ENCODE assay signal across 10 cellular contexts in genomic region chr14:69673099-69673498, GRCh38.
DNase-seq lines count a peak whose midpoint lies in the region; ATAC-seq and TF ChIP-seq lines count a peak whose summit lies in the region.
"Had no signal": no experiment of that assay in that cellular context is flagged by ENCODE, and none has a peak within 500 bp of the region (broad histone marks: within the 10 kb centered on the region; RNA-seq: fewer than 3 reads in every experiment).

No MANE protein-coding gene starts in this region.

- TF ChIP-seq POLR2A in Peyer's patch (IDR thresholded peaks at IDR 0.05): no peak

- H3K36me3 Mint-ChIP-seq in CD8-positive, alpha-beta T cell: peaks cover 22% of the 10 kb centered on the region

- intact Hi-C loops in CD8-positive, alpha-beta T cell (cut with DNase I, micrococcal nuclease): loop anchor here in 1 of 2 experiments (5.0 kb wide), 1 partner anchor 46 kb away; no protein-coding TSS in a partner anchor
- intact Hi-C loops in mucosa of descending colon (cut with DNase I, micrococcal nuclease): no loop called here

- no peak overlapping the region for H3K4me3 ChIP-seq in CD8-positive, alpha-beta T cell (ENCODE audit: low read depth, low read length)
- H3K4me3 ChIP-seq in Peyer's patch (no peak overlapping the region), mucosa of descending colon (no peak overlapping the region)

- H3K9me3 ChIP-seq in CD8-positive, alpha-beta T cell (ENCODE audit: low read length): no peaks in the 10 kb centered on the region
- H3K9me3 ChIP-seq in Peyer's patch (no peaks in the 10 kb centered on the region), mucosa of descending colon (no peaks in the 10 kb centered on the region)

- no peak for TF ChIP-seq CTCF in CD8-positive, alpha-beta T cell (IDR thresholded peaks at IDR 0.05)
- TF ChIP-seq CTCF in Peyer's patch (IDR thresholded peaks at IDR 0.05) (no peak), mucosa of descending colon (IDR thresholded peaks at IDR 0.05) (no peak)

- peaks cover 79% of the 10 kb centered on the region for H3K4me1 Mint-ChIP-seq in CD8-positive, alpha-beta T cell (ENCODE audit: low read depth)

- ATAC-seq in CD8-positive, alpha-beta T cell: no peak
- peak; percentile 38 for ATAC-seq in GM21390 (IDR thresholded peaks at IDR 0.05; ENCODE audit: unreplicated experiment)
- peak; percentile 31 for ATAC-seq in mucosa of descending colon
- ATAC-seq: activated CD4-positive, CD25-positive, alpha-beta regulatory T cell treated with anti-CD3 and anti-CD28 coated beads, Interleukin-2, amount 50 U/mL, for 24 hours had no signal

- in situ Hi-C loops in ACHN (cut with HindIII; ENCODE audit: low pct_ligation_motif_present, low pct_unique_long_range_greater_than_20kb, low sequenced_read_pairs): no loop called here

- no peaks in the 10 kb centered on the region for H3K27me3 Mint-ChIP-seq in CD8-positive, alpha-beta T cell (ENCODE audit: low read depth)

- peak overlapping the region; percentile 10 for H3K4me3 Mint-ChIP-seq in CD8-positive, alpha-beta T cell

- H3K36me3 ChIP-seq in CD8-positive, alpha-beta T cell (ENCODE audit: insufficient read depth, low read length): no peaks in the 10 kb centered on the region
- H3K36me3 ChIP-seq in Peyer's patch (no peaks in the 10 kb centered on the region), mucosa of descending colon (ENCODE audit: low read depth) (no peaks in the 10 kb centered on the region)

- H3K27me3 ChIP-seq in CD8-positive, alpha-beta T cell (ENCODE audit: insufficient read depth, low read length): no peaks in the 10 kb centered on the region
- no peaks in the 10 kb centered on the region for H3K27me3 ChIP-seq in Peyer's patch

- H3K27ac ChIP-seq in CD8-positive, alpha-beta T cell (ENCODE audit: low read depth, low read length): no peak overlapping the region
- H3K27ac ChIP-seq in Peyer's patch: peak overlapping the region; percentile 45 to 78 (median 66)

- POLR2A ChIA-PET in CD8-positive, alpha-beta T cell (lab: Charles Lee): no interaction called here

- CTCF ChIA-PET in CD8-positive, alpha-beta T cell (lab: Charles Lee): interaction anchor here (1.0 to 2.0 kb wide), 3 partner anchors 54 to 68 kb away, joined by 3 to 6 read pairs (median 4); no protein-coding TSS in a partner anchor

- DNase-seq in CD8-positive, alpha-beta T cell: no peak
- DNase-seq in Peyer's patch (peak in 1 of 3 donors; percentile 54), mucosa of descending colon (no peak), NCI-H1436 (lab: John Stamatoyannopoulos, UW) (no peak), ACHN (no peak), A172 (ENCODE audit: low spot score) (no peak), HCEC 1CT (no peak)
- DNase-seq: NCI-H510A treated with DMSO at 0.1 percent for 48 hours had no signal

- H3K27ac Mint-ChIP-seq in CD8-positive, alpha-beta T cell: peak overlapping the region; percentile 64

- no peaks in the 10 kb centered on the region for H3K9me3 Mint-ChIP-seq in CD8-positive, alpha-beta T cell

- H3K4me1 ChIP-seq in CD8-positive, alpha-beta T cell (ENCODE audit: insufficient read depth, low read length): peaks cover 64% of the 10 kb centered on the region
- H3K4me1 ChIP-seq in Peyer's patch (peaks cover 3 to 64% (median 30%) of the 10 kb centered on the region in 4 donors), mucosa of descending colon (ENCODE audit: low read depth) (peaks cover 32% of the 10 kb centered on the region)
